ENCODE assay signal across 24 cellular contexts in genomic region chr14:100589760-100590469, GRCh38. TPM values are rescaled to one million over a fixed set of nuclear protein-coding genes. Genes with fewer than 3 reads are reported as not detected.
DNase-seq lines count a peak whose midpoint lies in the region; ATAC-seq and TF ChIP-seq lines count a peak whose summit lies in the region.
"Had no signal": no experiment of that assay in that cellular context is flagged by ENCODE, and none has a peak within 500 bp of the region (broad histone marks: within the 10 kb centered on the region; RNA-seq: fewer than 3 reads in every experiment).

No MANE protein-coding gene starts in this region.

- no peak overlapping the region for H3K4me3 ChIP-seq in BLaER1 treated with 17β-estradiol and CSF1 and Interleukin-3, amounts not matched to agents 10 nM and 100 nM
- H3K4me3 ChIP-seq in RWPE2 (ENCODE audit: severe bottlenecking) (no peak overlapping the region), vagina (no peak overlapping the region)
- H3K4me3 ChIP-seq: cardiac muscle cell, esophagus muscularis mucosa, K562, upper lobe of left lung had no signal

- peaks cover 11 to 43% (median 38%) of the 10 kb centered on the region in 10 experiments; a peak in 19 of 20 replicates for H3K4me1 ChIP-seq in BLaER1 treated with 17β-estradiol and CSF1 and Interleukin-3, amounts not matched to agents 10 nM and 100 nM
- peaks cover 3% of the 10 kb centered on the region for H3K4me1 ChIP-seq in RWPE2 (ENCODE audit: insufficient read depth, poor library complexity, severe bottlenecking)
- peaks cover 13% of the 10 kb centered on the region for H3K4me1 ChIP-seq in vagina
- H3K4me1 ChIP-seq: foreskin keratinocyte had no signal

- peaks cover 15 to 32% (median 22%) of the 10 kb centered on the region in 11 experiments; a peak in 21 of 22 replicates for H3K27me3 ChIP-seq in BLaER1 treated with 17β-estradiol and CSF1 and Interleukin-3, amounts not matched to agents 10 nM and 100 nM
- no peaks in the 10 kb centered on the region for H3K27me3 ChIP-seq in RWPE2 (ENCODE audit: insufficient read depth, poor library complexity, severe bottlenecking)
- no peaks in the 10 kb centered on the region for H3K27me3 ChIP-seq in vagina

- TF ChIP-seq POLR2A in vagina (IDR thresholded peaks at IDR 0.05), result no peak

- H3K27me3 Mint-ChIP-seq in nephron progenitor cell (ENCODE audit: low read depth, poor library complexity), result peaks cover 52% of the 10 kb centered on the region

- H3K9me3 ChIP-seq in BLaER1 treated with 17β-estradiol and CSF1 and Interleukin-3, amounts not matched to agents 10 nM and 100 nM (replicated peaks in 1 of 11), result no peaks in the 10 kb centered on the region
- H3K9me3 ChIP-seq in RWPE2 (ENCODE audit: severe bottlenecking) (no peaks in the 10 kb centered on the region), vagina (no peaks in the 10 kb centered on the region)
- H3K9me3 ChIP-seq: esophagus muscularis mucosa, upper lobe of left lung had no signal

- no peak for ATAC-seq in RWPE2 (ENCODE audit: low read depth)
- ATAC-seq: activated CD4-positive, alpha-beta T cell treated with anti-CD3 and anti-CD28 coated beads for 36 hours; foreskin keratinocyte; K562; stimulated activated naive B cell treated with anti-CD40 and anti-IgM and Interleukin-4, amounts not matched to agents 10 μg/mL and 1 μg/mL and 100 μg/mL, for 72 hours had no signal

- H3K9me3 Mint-ChIP-seq in nephron progenitor cell, result no peaks in the 10 kb centered on the region
- H3K9me3 Mint-ChIP-seq: activated naive CD4-positive, alpha-beta T cell treated with anti-CD3 and anti-CD28 coated beads for 36 hours; H9; stimulated activated naive B cell treated with anti-CD40 and anti-IgM and Interleukin-4, amounts not matched to agents 10 μg/mL and 1 μg/mL and 100 μg/mL, for 72 hours had no signal

- TF ChIP-seq CTCF in RWPE2 (IDR thresholded peaks at IDR 0.05; ENCODE audit: poor library complexity, severe bottlenecking) (no peak), nephron progenitor cell (IDR thresholded peaks at IDR 0.05) (no peak), vagina (IDR thresholded peaks at IDR 0.05) (no peak)

- H3K9ac ChIP-seq in BLaER1 treated with 17β-estradiol and CSF1 and Interleukin-3, amounts not matched to agents 10 nM and 100 nM, result no peak overlapping the region

- peak overlapping the region in 8 of 11 experiments; percentile 7 to 64 (median 48); a peak in 13 of 22 replicates for H3K4me2 ChIP-seq in BLaER1 treated with 17β-estradiol and CSF1 and Interleukin-3, amounts not matched to agents 10 nM and 100 nM

- H3K4me3 Mint-ChIP-seq in nephron progenitor cell, result peak overlapping the region; percentile 43
- H3K4me3 Mint-ChIP-seq: activated CD4-positive, alpha-beta T cell treated with anti-CD3 and anti-CD28 coated beads for 36 hours; activated naive CD4-positive, alpha-beta T cell treated with anti-CD3 and anti-CD28 coated beads for 36 hours; B cell; H9; stimulated activated naive B cell treated with anti-CD40 and anti-IgM and Interleukin-4, amounts not matched to agents 10 μg/mL and 1 μg/mL and 100 μg/mL, for 72 hours had no signal

- no peak overlapping the region for H3K27ac Mint-ChIP-seq in nephron progenitor cell
- H3K27ac Mint-ChIP-seq: activated CD4-positive, alpha-beta T cell treated with anti-CD3 and anti-CD28 coated beads for 36 hours; activated naive CD4-positive, alpha-beta T cell treated with anti-CD3 and anti-CD28 coated beads for 36 hours; B cell; H9; stimulated activated naive B cell treated with anti-CD40 and anti-IgM and Interleukin-4, amounts not matched to agents 10 μg/mL and 1 μg/mL and 100 μg/mL, for 72 hours had no signal

- H3K36me3 Mint-ChIP-seq in nephron progenitor cell (ENCODE audit: low read depth), result no peaks in the 10 kb centered on the region
- H3K36me3 Mint-ChIP-seq: stimulated activated naive B cell treated with anti-CD40 and anti-IgM and Interleukin-4, amounts not matched to agents 10 μg/mL and 1 μg/mL and 100 μg/mL, for 72 hours had no signal

- DNase-seq in activated CD8-positive, alpha-beta memory T cell treated with anti-CD3 and anti-CD28 coated beads, Interleukin-2, amount 50 U/mL, for 4 hours, result peak; percentile 3
- no peak for DNase-seq in activated CD8-positive, alpha-beta memory T cell treated with anti-CD3 and anti-CD28 coated beads, Interleukin-2, amount 50 U/mL, for 48 hours
- DNase-seq in RWPE2 (ENCODE audit: low spot score), result peak; percentile 46
- DNase-seq in nephron progenitor cell, result no peak
- DNase-seq in NK-92 (lab: John Stamatoyannopoulos, UW; ENCODE audit: unreplicated experiment), result no peak
- DNase-seq in vagina (ENCODE audit: extremely low spot score in 2 of 2), result no peak
- DNase-seq in stimulated activated CD4-positive, alpha-beta T cell treated with anti-CD3 and anti-CD28 coated beads, Interleukin-4, amount 100 ng/mL, for 4 hours, result no peak
- DNase-seq: activated CD4-positive, alpha-beta T cell treated with anti-CD3 and anti-CD28 coated beads for 36 hours; activated naive CD4-positive, alpha-beta T cell treated with anti-CD3 and anti-CD28 coated beads for 36 hours; activated T-cell treated with anti-CD3 and anti-CD28 coated beads, Interleukin-2, amount 50 U/mL, for 1 hour; DMS53; foreskin keratinocyte; GDM1; H9; NCI-H1092 treated with DMSO at 0.1 percent for 48 hours; NCI-H2029 treated with DMSO at 0.1 percent for 48 hours; stimulated activated naive B cell treated with anti-CD40 and anti-IgM and Interleukin-4, amounts not matched to agents 10 μg/mL and 1 μg/mL and 100 μg/mL, for 72 hours had no signal

- peaks cover 0 to 13% (median 0%) of the 10 kb centered on the region in 11 experiments; a peak in 5 of 22 replicates for H4K20me1 ChIP-seq in BLaER1 treated with 17β-estradiol and CSF1 and Interleukin-3, amounts not matched to agents 10 nM and 100 nM

- intact Hi-C loops in vagina (cut with DNase I), result no loop called here

- H3K36me3 ChIP-seq in BLaER1 treated with 17β-estradiol and CSF1 and Interleukin-3, amounts not matched to agents 10 nM and 100 nM, result no peaks in the 10 kb centered on the region
- H3K36me3 ChIP-seq in RWPE2 (ENCODE audit: low read depth), result no peaks in the 10 kb centered on the region
- no peaks in the 10 kb centered on the region for H3K36me3 ChIP-seq in vagina
- H3K36me3 ChIP-seq: cardiac muscle cell, esophagus muscularis mucosa, upper lobe of left lung had no signal

- peaks cover 18% of the 10 kb centered on the region for H3K4me1 Mint-ChIP-seq in nephron progenitor cell
- H3K4me1 Mint-ChIP-seq: activated CD4-positive, alpha-beta T cell treated with anti-CD3 and anti-CD28 coated beads for 36 hours had no signal

- H3K27ac ChIP-seq in BLaER1 treated with 17β-estradiol and CSF1 and Interleukin-3, amounts not matched to agents 10 nM and 100 nM, result no peak overlapping the region
- H3K27ac ChIP-seq in RWPE2 (ENCODE audit: poor library complexity, severe bottlenecking) (no peak overlapping the region), vagina (no peak overlapping the region)
- H3K27ac ChIP-seq: cardiac muscle cell, esophagus muscularis mucosa, foreskin keratinocyte, RWPE1, upper lobe of left lung had no signal

RNA-seq across cellular contexts. Expression of gene BEGAIN, which starts 2.7 kb away (rescaled TPM):
- total RNA-seq in vagina, result 3.4 TPM
- total RNA-seq: B cell, cardiac muscle cell had no signal

Comparison
In these comparisons a context has a peak if more than half of its experiments do, and no peak if none do; other contexts are left out.
1. DNase-seq: peak in activated CD8-positive, alpha-beta memory T cell treated with anti-CD3 and anti-CD28 coated beads, Interleukin-2, amount 50 U/mL, for 4 hours (single experiment) and RWPE2 (single experiment); none in activated CD8-positive, alpha-beta memory T cell treated with anti-CD3 and anti-CD28 coated beads, Interleukin-2, amount 50 U/mL, for 48 hours (single experiment), nephron progenitor cell (single experiment), NK-92 (single experiment), vagina (0 of 2) and stimulated activated CD4-positive, alpha-beta T cell treated with anti-CD3 and anti-CD28 coated beads, Interleukin-4, amount 100 ng/mL, for 4 hours (0 of 2).